Comparison of ENCODE assay signal across 17 cellular contexts in the genomic region with DNA sequence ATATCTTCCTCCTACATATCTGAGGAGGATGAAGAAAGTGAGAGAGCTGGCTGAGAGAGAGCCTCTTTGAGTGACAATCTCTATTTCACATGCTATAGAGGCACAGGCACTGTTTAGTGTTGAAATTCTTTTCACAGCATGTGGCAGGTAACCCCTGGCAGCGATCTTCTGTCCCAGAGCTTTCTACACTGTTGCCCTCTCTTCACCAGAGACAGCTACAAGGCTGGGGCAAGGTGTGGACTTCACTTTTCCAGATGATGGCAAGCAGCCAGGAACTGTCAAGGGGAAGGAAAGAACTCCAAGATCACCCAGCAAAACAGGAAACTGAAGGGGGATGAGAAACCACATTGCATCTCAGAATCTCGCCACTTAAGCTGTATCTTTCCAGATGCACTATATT.
"Had no signal": no experiment of that assay in that cellular context is flagged by ENCODE, and none has a peak within 500 bp of the region (broad histone marks: within the 10 kb centered on the region; RNA-seq: fewer than 3 reads in every experiment).

No MANE protein-coding gene starts in this region.

- H3K27me3 ChIP-seq: hepatocyte, upper lobe of right lung had no signal

- H3K36me3 ChIP-seq: upper lobe of right lung, WERI-Rb-1 had no signal

- FAIRE-seq: astrocyte had no signal

- H3K9me3 ChIP-seq: upper lobe of right lung had no signal

- ATAC-seq: activated CD8-positive, alpha-beta T cell treated with anti-CD3 and anti-CD28 coated beads, Interleukin-2, amount 10 ng/mL, durations not matched to agents 7 days and 5 days; activated naive CD8-positive, alpha-beta T cell treated with anti-CD3 and anti-CD28 coated beads, Interleukin-2, amount 50 U/mL, for 24 hours; left ventricle myocardium superior; upper lobe of right lung had no signal

- H3K4me2 ChIP-seq: hepatocyte had no signal

- H3K4me1 ChIP-seq: upper lobe of right lung had no signal

- DNase-seq: activated CD4-positive, alpha-beta T cell treated with anti-CD3 and anti-CD28 coated beads for 48 hours; activated CD8-positive, alpha-beta memory T cell treated with anti-CD3 and anti-CD28 coated beads, Interleukin-2, amount 50 U/mL, for 48 hours; activated CD8-positive, alpha-beta T cell treated with anti-CD3 and anti-CD28 coated beads, Interleukin-2, amount 10 ng/mL, durations not matched to agents 7 days and 5 days; activated naive CD4-positive, alpha-beta T cell; activated naive CD8-positive, alpha-beta T cell treated with anti-CD3 and anti-CD28 coated beads, Interleukin-2, amount 50 U/mL, for 24 hours; caudate nucleus; effector CD8-positive, alpha-beta T cell; left ventricle myocardium superior; mesenchymal stem cell; stimulated activated CD4-positive, alpha-beta T cell treated with anti-CD3 and anti-CD28 coated beads, Interleukin-2, amount 100 ng/mL, for 48 hours; stimulated activated CD8-positive, alpha-beta memory T cell treated with anti-CD3 and anti-CD28 coated beads, Interleukin-4, amount 100 ng/mL, for 48 hours; upper lobe of right lung; WERI-Rb-1 had no signal

- H2AFZ ChIP-seq: hepatocyte had no signal

- H3K27ac ChIP-seq: coronary artery, epithelial cell of prostate, hepatocyte, upper lobe of right lung, WERI-Rb-1 had no signal

- H3K4me3 ChIP-seq: coronary artery, hepatocyte, upper lobe of right lung had no signal
